In the genomic region with DNA sequence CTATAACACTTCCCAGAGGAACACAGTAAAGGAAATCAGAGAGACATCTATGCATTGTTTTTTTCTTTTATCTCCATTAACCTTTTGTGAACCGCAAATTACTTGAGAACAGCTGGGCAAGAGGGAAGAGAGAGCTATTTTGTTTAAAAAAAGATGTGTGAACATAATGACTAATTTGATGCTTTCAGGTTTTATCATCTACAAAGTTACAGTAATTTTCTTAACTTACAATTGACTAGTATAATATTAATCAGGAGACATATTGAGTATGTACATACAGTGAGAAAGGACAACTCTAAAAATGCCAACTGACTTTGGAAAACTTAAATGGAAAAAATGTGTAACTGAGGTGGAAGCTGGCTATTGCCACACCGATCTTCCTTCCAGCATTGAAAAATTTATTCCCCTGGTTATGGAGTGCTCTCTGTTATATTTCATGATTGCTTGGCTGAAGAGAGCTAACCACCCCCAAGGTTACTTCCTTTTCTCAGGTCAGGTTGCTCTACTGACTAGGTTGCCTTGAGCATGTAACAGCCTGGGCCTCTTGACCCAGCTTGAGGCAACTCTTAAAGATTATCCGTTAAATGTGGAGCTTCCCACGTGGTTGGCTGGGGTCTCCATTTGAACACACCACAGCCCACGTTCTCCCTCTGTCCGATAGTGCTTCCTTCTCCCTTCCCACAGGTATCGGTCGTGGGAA, we compare ENCODE assay signal across 16 cellular contexts.
DNase-seq lines count a peak whose midpoint lies in the region; ATAC-seq and FAIRE-seq lines count a peak whose summit lies in the region.
"Had no signal": no experiment of that assay in that cellular context is flagged by ENCODE, and none has a peak within 500 bp of the region (broad histone marks: within the 10 kb centered on the region; RNA-seq: fewer than 3 reads in every experiment).

No MANE protein-coding gene starts in this region.

- ATAC-seq in GM18520 (IDR thresholded peaks at IDR 0.05; ENCODE audit: unreplicated experiment), result peak; percentile 76
- peak; percentile 62 for ATAC-seq in GM21515 (IDR thresholded peaks at IDR 0.05; ENCODE audit: unreplicated experiment)
- ATAC-seq in HG02884 (IDR thresholded peaks at IDR 0.05; ENCODE audit: unreplicated experiment), result peak; percentile 63
- ATAC-seq in GM21737 (IDR thresholded peaks at IDR 0.05; ENCODE audit: unreplicated experiment), result no peak
- ATAC-seq: activated CD4-positive, alpha-beta T cell treated with anti-CD3 and anti-CD28 coated beads for 36 hours; left ventricle myocardium superior; stimulated activated naive CD8-positive, alpha-beta T cell treated with anti-CD3 and anti-CD28 coated beads, Interleukin-15, Interleukin-2, amounts not matched to agents 100 U/mL and 50 U/mL, for 24 hours had no signal

- DNase-seq in HTR-8/SVneo (ENCODE audit: insufficient read length, low spot score), result no peak
- no peak for DNase-seq in hippocampal formation (lab: John Stamatoyannopoulos, UW)
- no peak for DNase-seq in NCI-H2081 (lab: John Stamatoyannopoulos, UW)
- no peak for DNase-seq in NCI-H510A (lab: John Stamatoyannopoulos, UW)
- DNase-seq: activated CD4-positive, alpha-beta T cell treated with anti-CD3 and anti-CD28 coated beads for 36 hours; activated T-cell treated with anti-CD3 and anti-CD28 coated beads for 4 hours; effector CD8-positive, alpha-beta T cell; left ventricle myocardium superior; naive B cell; SHP77 treated with DMSO at 0.1 percent for 48 hours; stimulated activated naive CD8-positive, alpha-beta T cell treated with anti-CD3 and anti-CD28 coated beads, Interleukin-15, Interleukin-2, amounts not matched to agents 100 U/mL and 50 U/mL, for 24 hours had no signal

- peak; percentile 33 for FAIRE-seq in HTR-8/SVneo (lab: Jason Lieb, UNC)
- FAIRE-seq: urothelium cell line had no signal
